In the genomic region with DNA sequence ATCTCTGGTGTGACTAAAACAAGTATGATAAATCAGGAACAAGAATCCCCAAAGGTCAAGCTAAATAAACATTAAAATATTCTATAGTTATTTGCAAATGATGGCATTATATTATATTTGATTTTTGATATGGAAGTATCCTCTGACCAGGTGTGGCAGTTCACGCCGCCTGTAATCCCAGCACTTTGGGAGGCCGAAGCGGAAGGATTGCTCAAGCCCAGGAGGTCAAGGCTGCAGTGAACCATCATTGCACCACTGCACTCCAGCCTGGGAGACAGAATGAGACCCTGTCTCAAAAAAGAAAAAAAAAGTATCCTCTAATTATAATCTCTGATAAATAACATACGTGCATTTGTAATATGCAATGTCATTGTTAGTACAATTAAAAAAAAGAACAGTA, we compare ENCODE assay signal across 1 cellular context.
TF ChIP-seq lines count a peak whose summit lies in the region.

No MANE protein-coding gene starts in this region.

TF ChIP-seq in HepG2, 621 proteins besides CTCF, POLR2A, EP300 and RAD21 (continued from another document):
- TF ChIP-seq, protein P1, sequence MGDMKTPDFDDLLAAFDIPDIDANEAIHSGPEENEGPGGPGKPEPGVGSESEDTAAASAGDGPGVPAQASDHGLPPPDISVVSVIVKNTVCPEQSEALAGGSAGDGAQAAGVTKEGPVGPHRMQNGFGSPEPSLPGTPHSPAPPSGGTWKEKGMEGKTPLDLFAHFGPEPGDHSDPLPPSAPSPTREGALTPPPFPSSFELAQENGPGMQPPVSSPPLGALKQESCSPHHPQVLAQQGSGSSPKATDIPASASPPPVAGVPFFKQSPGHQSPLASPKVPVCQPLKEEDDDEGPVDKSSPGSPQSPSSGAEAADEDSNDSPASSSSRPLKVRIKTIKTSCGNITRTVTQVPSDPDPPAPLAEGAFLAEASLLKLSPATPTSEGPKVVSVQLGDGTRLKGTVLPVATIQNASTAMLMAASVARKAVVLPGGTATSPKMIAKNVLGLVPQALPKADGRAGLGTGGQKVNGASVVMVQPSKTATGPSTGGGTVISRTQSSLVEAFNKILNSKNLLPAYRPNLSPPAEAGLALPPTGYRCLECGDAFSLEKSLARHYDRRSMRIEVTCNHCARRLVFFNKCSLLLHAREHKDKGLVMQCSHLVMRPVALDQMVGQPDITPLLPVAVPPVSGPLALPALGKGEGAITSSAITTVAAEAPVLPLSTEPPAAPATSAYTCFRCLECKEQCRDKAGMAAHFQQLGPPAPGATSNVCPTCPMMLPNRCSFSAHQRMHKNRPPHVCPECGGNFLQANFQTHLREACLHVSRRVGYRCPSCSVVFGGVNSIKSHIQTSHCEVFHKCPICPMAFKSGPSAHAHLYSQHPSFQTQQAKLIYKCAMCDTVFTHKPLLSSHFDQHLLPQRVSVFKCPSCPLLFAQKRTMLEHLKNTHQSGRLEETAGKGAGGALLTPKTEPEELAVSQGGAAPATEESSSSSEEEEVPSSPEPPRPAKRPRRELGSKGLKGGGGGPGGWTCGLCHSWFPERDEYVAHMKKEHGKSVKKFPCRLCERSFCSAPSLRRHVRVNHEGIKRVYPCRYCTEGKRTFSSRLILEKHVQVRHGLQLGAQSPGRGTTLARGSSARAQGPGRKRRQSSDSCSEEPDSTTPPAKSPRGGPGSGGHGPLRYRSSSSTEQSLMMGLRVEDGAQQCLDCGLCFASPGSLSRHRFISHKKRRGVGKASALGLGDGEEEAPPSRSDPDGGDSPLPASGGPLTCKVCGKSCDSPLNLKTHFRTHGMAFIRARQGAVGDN (CRISPR knock-in tag; IDR thresholded peaks at IDR 0.05), result peak; percentile 15; the same call in 1 of the 2 replicates
- TF ChIP-seq SNRNP70 (IDR thresholded peaks at IDR 0.05; ENCODE audit: low read depth, low read length), result no peak
- TF ChIP-seq, protein P2, sequence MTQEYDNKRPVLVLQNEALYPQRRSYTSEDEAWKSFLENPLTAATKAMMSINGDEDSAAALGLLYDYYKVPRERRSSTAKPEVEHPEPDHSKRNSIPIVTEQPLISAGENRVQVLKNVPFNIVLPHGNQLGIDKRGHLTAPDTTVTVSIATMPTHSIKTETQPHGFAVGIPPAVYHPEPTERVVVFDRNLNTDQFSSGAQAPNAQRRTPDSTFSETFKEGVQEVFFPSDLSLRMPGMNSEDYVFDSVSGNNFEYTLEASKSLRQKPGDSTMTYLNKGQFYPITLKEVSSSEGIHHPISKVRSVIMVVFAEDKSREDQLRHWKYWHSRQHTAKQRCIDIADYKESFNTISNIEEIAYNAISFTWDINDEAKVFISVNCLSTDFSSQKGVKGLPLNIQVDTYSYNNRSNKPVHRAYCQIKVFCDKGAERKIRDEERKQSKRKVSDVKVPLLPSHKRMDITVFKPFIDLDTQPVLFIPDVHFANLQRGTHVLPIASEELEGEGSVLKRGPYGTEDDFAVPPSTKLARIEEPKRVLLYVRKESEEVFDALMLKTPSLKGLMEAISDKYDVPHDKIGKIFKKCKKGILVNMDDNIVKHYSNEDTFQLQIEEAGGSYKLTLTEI (CRISPR knock-in tag; conservative IDR thresholded peaks at IDR 0.05), result no peak
- no peak for TF ChIP-seq TMF1 (CRISPR knock-in tag; IDR thresholded peaks at IDR 0.05; ENCODE audit: low read depth)
- TF ChIP-seq CHD4 (IDR thresholded peaks at IDR 0.05; ENCODE audit: borderline replicate concordance, low read length), result no peak
- no peak for TF ChIP-seq ZC3H13 (CRISPR knock-in tag; IDR thresholded peaks at IDR 0.05)
- no peak for TF ChIP-seq SETDB1 (CRISPR knock-in tag; IDR thresholded peaks at IDR 0.05; ENCODE audit: borderline replicate concordance)
- peak; percentile 42; the same call in 1 of the 2 replicates for TF ChIP-seq CEBPG (CRISPR knock-in tag; IDR thresholded peaks at IDR 0.05)
- TF ChIP-seq, protein P3, sequence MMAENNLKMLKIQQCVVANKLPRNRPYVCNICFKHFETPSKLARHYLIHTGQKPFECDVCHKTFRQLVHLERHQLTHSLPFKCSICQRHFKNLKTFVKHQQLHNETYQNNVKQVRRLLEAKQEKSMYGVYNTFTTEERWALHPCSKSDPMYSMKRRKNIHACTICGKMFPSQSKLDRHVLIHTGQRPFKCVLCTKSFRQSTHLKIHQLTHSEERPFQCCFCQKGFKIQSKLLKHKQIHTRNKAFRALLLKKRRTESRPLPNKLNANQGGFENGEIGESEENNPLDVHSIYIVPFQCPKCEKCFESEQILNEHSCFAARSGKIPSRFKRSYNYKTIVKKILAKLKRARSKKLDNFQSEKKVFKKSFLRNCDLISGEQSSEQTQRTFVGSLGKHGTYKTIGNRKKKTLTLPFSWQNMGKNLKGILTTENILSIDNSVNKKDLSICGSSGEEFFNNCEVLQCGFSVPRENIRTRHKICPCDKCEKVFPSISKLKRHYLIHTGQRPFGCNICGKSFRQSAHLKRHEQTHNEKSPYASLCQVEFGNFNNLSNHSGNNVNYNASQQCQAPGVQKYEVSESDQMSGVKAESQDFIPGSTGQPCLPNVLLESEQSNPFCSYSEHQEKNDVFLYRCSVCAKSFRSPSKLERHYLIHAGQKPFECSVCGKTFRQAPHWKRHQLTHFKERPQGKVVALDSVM (CRISPR knock-in tag; IDR thresholded peaks at IDR 0.05), result peak; percentile 94
- TF ChIP-seq, protein P4, sequence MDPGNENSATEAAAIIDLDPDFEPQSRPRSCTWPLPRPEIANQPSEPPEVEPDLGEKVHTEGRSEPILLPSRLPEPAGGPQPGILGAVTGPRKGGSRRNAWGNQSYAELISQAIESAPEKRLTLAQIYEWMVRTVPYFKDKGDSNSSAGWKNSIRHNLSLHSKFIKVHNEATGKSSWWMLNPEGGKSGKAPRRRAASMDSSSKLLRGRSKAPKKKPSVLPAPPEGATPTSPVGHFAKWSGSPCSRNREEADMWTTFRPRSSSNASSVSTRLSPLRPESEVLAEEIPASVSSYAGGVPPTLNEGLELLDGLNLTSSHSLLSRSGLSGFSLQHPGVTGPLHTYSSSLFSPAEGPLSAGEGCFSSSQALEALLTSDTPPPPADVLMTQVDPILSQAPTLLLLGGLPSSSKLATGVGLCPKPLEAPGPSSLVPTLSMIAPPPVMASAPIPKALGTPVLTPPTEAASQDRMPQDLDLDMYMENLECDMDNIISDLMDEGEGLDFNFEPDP (CRISPR knock-in tag; conservative IDR thresholded peaks at IDR 0.05), result no peak
- TF ChIP-seq, protein P5, sequence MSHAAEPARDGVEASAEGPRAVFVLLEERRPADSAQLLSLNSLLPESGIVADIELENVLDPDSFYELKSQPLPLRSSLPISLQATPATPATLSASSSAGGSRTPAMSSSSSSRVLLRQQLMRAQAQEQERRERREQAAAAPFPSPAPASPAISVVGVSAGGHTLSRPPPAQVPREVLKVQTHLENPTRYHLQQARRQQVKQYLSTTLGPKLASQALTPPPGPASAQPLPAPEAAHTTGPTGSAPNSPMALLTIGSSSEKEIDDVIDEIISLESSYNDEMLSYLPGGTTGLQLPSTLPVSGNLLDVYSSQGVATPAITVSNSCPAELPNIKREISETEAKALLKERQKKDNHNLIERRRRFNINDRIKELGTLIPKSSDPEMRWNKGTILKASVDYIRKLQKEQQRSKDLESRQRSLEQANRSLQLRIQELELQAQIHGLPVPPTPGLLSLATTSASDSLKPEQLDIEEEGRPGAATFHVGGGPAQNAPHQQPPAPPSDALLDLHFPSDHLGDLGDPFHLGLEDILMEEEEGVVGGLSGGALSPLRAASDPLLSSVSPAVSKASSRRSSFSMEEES (CRISPR knock-in tag; IDR thresholded peaks at IDR 0.05), result no peak
- no peak for TF ChIP-seq NCOA1 (CRISPR knock-in tag; IDR thresholded peaks at IDR 0.05)
- TF ChIP-seq NR2C2 (CRISPR knock-in tag; IDR thresholded peaks at IDR 0.05; ENCODE audit: borderline replicate concordance), result peak; percentile 58
- no peak for TF ChIP-seq ZNF263 (CRISPR knock-in tag; IDR thresholded peaks at IDR 0.05)
- TF ChIP-seq ZSCAN9 (CRISPR knock-in tag; IDR thresholded peaks at IDR 0.05; ENCODE audit: borderline replicate concordance), result no peak
- TF ChIP-seq, protein P6, sequence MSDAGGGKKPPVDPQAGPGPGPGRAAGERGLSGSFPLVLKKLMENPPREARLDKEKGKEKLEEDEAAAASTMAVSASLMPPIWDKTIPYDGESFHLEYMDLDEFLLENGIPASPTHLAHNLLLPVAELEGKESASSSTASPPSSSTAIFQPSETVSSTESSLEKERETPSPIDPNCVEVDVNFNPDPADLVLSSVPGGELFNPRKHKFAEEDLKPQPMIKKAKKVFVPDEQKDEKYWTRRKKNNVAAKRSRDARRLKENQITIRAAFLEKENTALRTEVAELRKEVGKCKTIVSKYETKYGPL (CRISPR knock-in tag; IDR thresholded peaks at IDR 0.05), result no peak
- TF ChIP-seq CEBPB (IDR thresholded peaks at IDR 0.05; ENCODE audit: borderline replicate concordance, low read depth, low read length), result peak; percentile 26; the same call in 1 of the 2 replicates
- no peak for TF ChIP-seq BORCS8-MEF2B (CRISPR knock-in tag; IDR thresholded peaks at IDR 0.05)
- peak in 1 of 2 experiments; percentile 14; a peak in 1 of 4 replicates for TF ChIP-seq NR2F1 (CRISPR knock-in tag; IDR thresholded peaks at IDR 0.05)
- TF ChIP-seq ONECUT2 (CRISPR knock-in tag; IDR thresholded peaks at IDR 0.05), result no peak
- TF ChIP-seq, protein P7, sequence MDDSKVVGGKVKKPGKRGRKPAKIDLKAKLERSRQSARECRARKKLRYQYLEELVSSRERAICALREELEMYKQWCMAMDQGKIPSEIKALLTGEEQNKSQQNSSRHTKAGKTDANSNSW (CRISPR knock-in tag; IDR thresholded peaks at IDR 0.05; ENCODE audit: borderline replicate concordance), result no peak
- TF ChIP-seq ZKSCAN1 (IDR thresholded peaks at IDR 0.05; ENCODE audit: low read length), result no peak
- no peak for TF ChIP-seq ZNF441 (CRISPR knock-in tag; IDR thresholded peaks at IDR 0.05; ENCODE audit: borderline replicate concordance)
- TF ChIP-seq ZNF703 (CRISPR knock-in tag; IDR thresholded peaks at IDR 0.05; ENCODE audit: borderline replicate concordance), result no peak
- TF ChIP-seq NR2F6 (IDR thresholded peaks at IDR 0.05), result no peak
- peak; percentile 76 for TF ChIP-seq NR2F6 (CRISPR knock-in tag; IDR thresholded peaks at IDR 0.05)
- peak; percentile 34; the same call in 1 of the 2 replicates for TF ChIP-seq HNF4A (CRISPR knock-in tag; IDR thresholded peaks at IDR 0.05)
- TF ChIP-seq TGIF2 (CRISPR knock-in tag; IDR thresholded peaks at IDR 0.05), result no peak
- no peak for TF ChIP-seq ZKSCAN8 (CRISPR knock-in tag; IDR thresholded peaks at IDR 0.05; ENCODE audit: borderline replicate concordance)
- no peak for TF ChIP-seq KDM1A (CRISPR knock-in tag; IDR thresholded peaks at IDR 0.05)
- TF ChIP-seq, protein P8, sequence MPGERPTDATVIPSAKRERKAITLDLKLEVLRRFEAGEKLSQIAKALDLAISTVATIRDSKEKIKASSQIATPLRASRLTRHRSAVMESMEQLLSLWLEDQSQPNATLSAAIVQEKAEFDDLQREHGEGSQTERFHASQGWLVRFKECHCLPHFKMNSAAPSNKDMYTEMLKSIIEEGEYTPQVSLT (CRISPR knock-in tag; IDR thresholded peaks at IDR 0.05; ENCODE audit: borderline replicate concordance, low read depth), result no peak
- TF ChIP-seq, protein P9, sequence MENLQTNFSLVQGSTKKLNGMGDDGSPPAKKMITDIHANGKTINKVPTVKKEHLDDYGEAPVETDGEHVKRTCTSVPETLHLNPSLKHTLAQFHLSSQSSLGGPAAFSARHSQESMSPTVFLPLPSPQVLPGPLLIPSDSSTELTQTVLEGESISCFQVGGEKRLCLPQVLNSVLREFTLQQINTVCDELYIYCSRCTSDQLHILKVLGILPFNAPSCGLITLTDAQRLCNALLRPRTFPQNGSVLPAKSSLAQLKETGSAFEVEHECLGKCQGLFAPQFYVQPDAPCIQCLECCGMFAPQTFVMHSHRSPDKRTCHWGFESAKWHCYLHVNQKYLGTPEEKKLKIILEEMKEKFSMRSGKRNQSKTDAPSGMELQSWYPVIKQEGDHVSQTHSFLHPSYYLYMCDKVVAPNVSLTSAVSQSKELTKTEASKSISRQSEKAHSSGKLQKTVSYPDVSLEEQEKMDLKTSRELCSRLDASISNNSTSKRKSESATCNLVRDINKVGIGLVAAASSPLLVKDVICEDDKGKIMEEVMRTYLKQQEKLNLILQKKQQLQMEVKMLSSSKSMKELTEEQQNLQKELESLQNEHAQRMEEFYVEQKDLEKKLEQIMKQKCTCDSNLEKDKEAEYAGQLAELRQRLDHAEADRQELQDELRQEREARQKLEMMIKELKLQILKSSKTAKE (CRISPR knock-in tag; IDR thresholded peaks at IDR 0.05; ENCODE audit: borderline replicate concordance), result no peak
- no peak for TF ChIP-seq ZFP37 (CRISPR knock-in tag; IDR thresholded peaks at IDR 0.05; ENCODE audit: borderline replicate concordance)
- no peak for TF ChIP-seq ESRRA (CRISPR knock-in tag; IDR thresholded peaks at IDR 0.05; ENCODE audit: low read depth)
